In the genomic region with DNA sequence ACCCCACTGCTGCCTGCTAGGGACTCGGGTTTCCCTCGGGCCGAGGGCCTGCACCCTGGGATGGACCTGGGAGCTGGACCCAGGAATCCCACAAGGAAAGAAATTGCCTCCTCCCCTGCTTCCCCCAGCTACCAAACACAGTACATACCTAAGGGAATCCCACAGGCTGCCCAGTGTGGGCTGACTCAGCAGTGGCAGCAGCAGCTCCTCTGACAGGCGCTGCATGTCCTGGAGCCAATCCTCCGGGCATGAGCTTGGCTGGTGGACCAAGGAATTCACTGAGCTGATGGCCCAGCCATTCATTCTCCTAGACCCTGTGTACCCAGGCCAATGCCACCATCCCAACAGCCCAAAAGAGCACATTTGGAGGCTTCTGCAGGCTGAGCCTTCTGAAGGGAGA, we compare ENCODE assay signal across 22 cellular contexts. TPM values are rescaled to one million over a fixed set of nuclear protein-coding genes. Genes with fewer than 3 reads are reported as not detected.
"Had no signal": no experiment of that assay in that cellular context is flagged by ENCODE, and none has a peak within 500 bp of the region (broad histone marks: within the 10 kb centered on the region; RNA-seq: fewer than 3 reads in every experiment).

No MANE protein-coding gene starts in this region.

- H3K27me3 ChIP-seq: esophagus muscularis mucosa, gastroesophageal sphincter, heart right ventricle, neural progenitor cell, ovary, suprapubic skin, transverse colon, vagina had no signal

- DNase-seq: activated CD4-positive, alpha-beta T cell treated with anti-CD3 and anti-CD28 coated beads for 36 hours; activated CD4-positive, alpha-beta T cell treated with anti-CD3 and anti-CD28 coated beads, Interleukin-2, amount 50 U/mL, for 48 hours; activated naive CD8-positive, alpha-beta T cell treated with anti-CD3 and anti-CD28 coated beads, Interleukin-2, amount 10 ng/mL, durations not matched to agents 7 days and 5 days; effector memory CD4-positive, alpha-beta T cell; heart right ventricle; immature natural killer cell; mesenchymal stem cell; mucosa of descending colon; naive thymus-derived CD4-positive, alpha-beta T cell; ovary; psoas muscle; stimulated activated CD4-positive, alpha-beta T cell treated with anti-CD3 and anti-CD28 coated beads, Interleukin-15, amount 100 ng/mL, for 24 hours; stimulated activated CD4-positive, alpha-beta T cell treated with anti-CD3 and anti-CD28 coated beads, Interleukin-2, amount 100 ng/mL, for 48 hours; stimulated activated naive CD8-positive, alpha-beta T cell treated with anti-CD3 and anti-CD28 coated beads, Interleukin-15, amount 100 ng/mL, for 72 hours; transverse colon had no signal

- H3K36me3 ChIP-seq: neural progenitor cell, ovary had no signal

- H3K9me3 ChIP-seq: esophagus muscularis mucosa, gastroesophageal sphincter, heart right ventricle, mucosa of descending colon, ovary, psoas muscle, suprapubic skin, transverse colon, vagina had no signal

- H3K4me3 ChIP-seq: esophagus muscularis mucosa, gastroesophageal sphincter, heart right ventricle, mucosa of descending colon, neural progenitor cell, ovary, psoas muscle, skin epidermis, suprapubic skin, transverse colon, vagina had no signal

- H3K9ac ChIP-seq: neural progenitor cell had no signal

- ATAC-seq: activated CD4-positive, alpha-beta T cell treated with anti-CD3 and anti-CD28 coated beads for 36 hours; gastroesophageal sphincter; mucosa of descending colon; naive thymus-derived CD4-positive, alpha-beta T cell; stimulated activated naive CD8-positive, alpha-beta T cell treated with anti-CD3 and anti-CD28 coated beads, Interleukin-15, amount 100 ng/mL, for 72 hours; WTC11 had no signal

- H3K27ac ChIP-seq: esophagus muscularis mucosa, gastroesophageal sphincter, heart right ventricle, neural progenitor cell, ovary, psoas muscle, suprapubic skin, transverse colon, vagina had no signal

- H3K4me1 ChIP-seq: esophagus muscularis mucosa, gastroesophageal sphincter, heart right ventricle, neural progenitor cell, psoas muscle, suprapubic skin, transverse colon, vagina had no signal

RNA-seq across cellular contexts. Expression of a gene that starts 29.4 kb away (rescaled TPM):
- total RNA-seq: vagina had no signal
